ENCODE assay signal across 18 cellular contexts in the genomic region with DNA sequence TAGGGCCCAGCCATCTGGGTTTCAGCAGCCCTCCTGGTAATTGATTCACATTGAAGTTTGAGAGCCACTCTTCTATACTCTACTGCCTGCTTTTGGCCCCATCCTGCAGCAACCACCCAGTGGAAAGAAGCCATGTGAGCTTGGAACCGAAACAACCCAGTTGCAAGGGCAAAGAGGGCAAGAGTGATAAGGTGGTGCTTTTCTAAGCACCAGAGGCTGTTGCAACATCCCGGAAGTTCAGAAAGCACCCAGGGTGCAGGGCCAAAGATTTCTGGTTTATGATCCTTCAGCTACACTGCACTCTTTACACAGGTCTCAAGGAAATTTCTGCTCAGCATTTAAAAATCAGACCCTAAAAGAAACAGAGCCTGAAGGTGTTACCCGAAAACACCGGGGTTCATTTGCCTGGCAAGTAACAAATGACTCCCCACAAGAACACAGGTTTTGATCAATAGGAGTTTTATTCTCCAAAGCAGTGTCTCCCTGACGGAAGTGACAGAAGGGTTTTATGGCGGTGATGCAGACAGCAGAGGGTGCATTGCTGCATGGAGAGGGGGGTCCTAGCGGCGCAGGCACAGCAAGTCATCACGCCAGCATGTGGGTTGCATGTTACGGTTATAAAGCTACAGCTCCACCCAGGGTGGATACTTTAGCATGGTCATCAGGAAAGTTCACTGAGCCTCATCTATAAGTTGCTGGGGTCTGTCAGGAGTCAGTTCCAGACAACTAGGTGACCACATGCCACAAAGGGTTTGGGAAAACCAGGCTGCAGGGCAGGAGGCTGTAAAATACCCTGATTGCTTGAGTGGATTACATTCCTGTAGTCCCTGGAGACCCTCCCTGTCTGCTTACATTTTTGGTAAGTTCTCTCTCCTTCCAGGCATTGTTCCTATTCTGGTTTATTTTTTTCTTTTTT. TPM values are rescaled to one million over a fixed set of nuclear protein-coding genes. Genes with fewer than 3 reads are reported as not detected.
DNase-seq lines count a peak whose midpoint lies in the region; ATAC-seq, FAIRE-seq and TF ChIP-seq lines count a peak whose summit lies in the region.
"Had no signal": no experiment of that assay in that cellular context is flagged by ENCODE, and none has a peak within 500 bp of the region (broad histone marks: within the 10 kb centered on the region; RNA-seq: fewer than 3 reads in every experiment).

No MANE protein-coding gene starts in this region.

- H3K27ac ChIP-seq in mammary epithelial cell (ENCODE audit: insufficient read depth, low read depth, low read length) (no peak overlapping the region), K562 (ENCODE audit: extremely low read depth, low read depth, low read length) (no peak overlapping the region), right lobe of liver (peak overlapping the region in 2 of 3 donors; percentile 27 to 41)
- H3K27ac ChIP-seq: brain microvascular endothelial cell, gastrocnemius medialis, neutrophil had no signal

- TF ChIP-seq POLR2A in K562 (conservative IDR thresholded peaks at IDR 0.05) (no peak), right lobe of liver (IDR thresholded peaks at IDR 0.05) (no peak)

- H3K27ac Mint-ChIP-seq in MCF 10A (ENCODE audit: low read depth, unreplicated experiment), result no peak overlapping the region

- H3K9ac ChIP-seq in mammary epithelial cell (ENCODE audit: insufficient read depth, low read length) (no peak overlapping the region), K562 (ENCODE audit: insufficient read depth in 1 of 2, low read depth in 2 of 2, low read length in 2 of 2) (no peak overlapping the region)

- no peaks in the 10 kb centered on the region for H4K20me1 ChIP-seq in mammary epithelial cell (ENCODE audit: insufficient read depth, low read length)
- no peaks in the 10 kb centered on the region for H4K20me1 ChIP-seq in K562 (replicated peaks; ENCODE audit: control insufficient read depth, insufficient read depth, low read length)

- H3K4me1 Mint-ChIP-seq in MCF 10A (ENCODE audit: insufficient read depth, unreplicated experiment), result peaks cover 16% of the 10 kb centered on the region

- no peaks in the 10 kb centered on the region for H3K79me2 ChIP-seq in mammary epithelial cell (ENCODE audit: insufficient read depth, low read length)
- no peaks in the 10 kb centered on the region for H3K79me2 ChIP-seq in K562 (ENCODE audit: control insufficient read depth, insufficient read depth, low read length)

- dilution Hi-C loops in mammary epithelial cell (cut with HindIII; ENCODE audit: low sequenced_read_pairs), result no loop called here

- FAIRE-seq in K562 (lab: Jason Lieb, UNC), result no peak

- H3K9me1 ChIP-seq in K562 (ENCODE audit: control insufficient read depth, insufficient read depth, low read length), result no peaks in the 10 kb centered on the region

- no peaks in the 10 kb centered on the region for H3K36me3 Mint-ChIP-seq in MCF 10A (ENCODE audit: insufficient read depth, unreplicated experiment)

- DNase-seq in MCF 10A (ENCODE audit: unreplicated experiment) (peak; percentile 30), mammary epithelial cell (no peak), K562 (ENCODE audit: extremely low read depth in 1 of 4, low spot score in 3 of 4) (no peak), right lobe of liver (peak; percentile 61 to 89 (median 75)), ureter (ENCODE audit: low spot score) (no peak), NCI-H1105 (lab: John Stamatoyannopoulos, UW) (no peak), retina (no peak)
- DNase-seq: activated CD4-positive, alpha-beta T cell treated with anti-CD3 and anti-CD28 coated beads, Interleukin-2, amount 50 U/mL, for 4 hours; brain microvascular endothelial cell; DMS153; effector memory CD4-positive, alpha-beta T cell; gastrocnemius medialis; KG1; NCI-H2107; PC-3 had no signal

- 83% methylated on average over 7 of the region's 10 CpGs for WGBS in mammary epithelial cell (ENCODE audit: low coverage, missing lambda C conversion rate)
- WGBS in K562 (ENCODE audit: insufficient coverage, low coverage, missing lambda C conversion rate), result 2% methylated on average over 10 of the region's 10 CpGs
- WGBS in right lobe of liver (ENCODE audit: insufficient coverage, low coverage, low lambda C conversion rate, missing lambda C conversion rate), result 27% methylated on average over 5 of the region's 10 CpGs

- no peak for ATAC-seq in K562
- ATAC-seq in right lobe of liver, result peak; percentile 92 to 98 (median 95)
- ATAC-seq in HG02610 (IDR thresholded peaks at IDR 0.05; ENCODE audit: unreplicated experiment), result no peak
- ATAC-seq: gastrocnemius medialis, PC-3 had no signal

- in situ Hi-C loops in mammary epithelial cell (cut with MboI; ENCODE audit: low sequenced_read_pairs in 2 of 2), result loop anchor here in 1 of 2 donors (25.0 kb wide), 1 partner anchor 259 kb away; no protein-coding TSS in a partner anchor
- in situ Hi-C loops in K562 (cut with MboI), result loop anchor here (10.0 kb wide), 1 partner anchor 262 kb away; no protein-coding TSS in a partner anchor

- TF ChIP-seq RAD21 in K562 (CRISPR knock-in tag; conservative IDR thresholded peaks at IDR 0.05 in 1 of 2, IDR thresholded peaks at IDR 0.05 in 1 of 2), result 0 out of 4 replicates have a peak, but pooled peaks have one; percentile 8 to 13

- H3K27me3 Mint-ChIP-seq in MCF 10A (ENCODE audit: insufficient read depth, unreplicated experiment), result no peaks in the 10 kb centered on the region

- POLR2A ChIA-PET in MCF 10A (lab: Yijun Ruan, JAX), result interaction anchor here (0.6 to 1.2 kb wide), 2 partner anchors 8 to 16 kb away, joined by 3 to 4 read pairs; no protein-coding TSS in a partner anchor
- POLR2A ChIA-PET in K562 (lab: Yijun Ruan, JAX), result interaction anchor here (0.7 kb wide), 1 partner anchor 43 kb away, joined by 4 read pairs; no protein-coding TSS in a partner anchor

- peaks cover 14% of the 10 kb centered on the region for H3K4me1 ChIP-seq in mammary epithelial cell (ENCODE audit: insufficient read depth, low read length)
- no peaks in the 10 kb centered on the region; a peak in 1 of 5 replicates for H3K4me1 ChIP-seq in K562 (replicated peaks in 1 of 2; ENCODE audit: control insufficient read depth in 2 of 2, insufficient read depth in 2 of 2, low read length in 2 of 2)
- peaks cover 0 to 20% (median 6%) of the 10 kb centered on the region in 4 donors for H3K4me1 ChIP-seq in right lobe of liver

- BruUV-seq in MCF 10A (replicated peaks; lab: Mats Ljungman, UMichigan) (no TSS peak), mammary epithelial cell (replicated peaks; lab: Mats Ljungman, UMichigan) (no TSS peak), K562 (replicated peaks; lab: Mats Ljungman, UMichigan) (no TSS peak)

- no peaks in the 10 kb centered on the region for H3K9me3 ChIP-seq in mammary epithelial cell (replicated peaks; ENCODE audit: insufficient read depth, low read length)
- no peaks in the 10 kb centered on the region for H3K9me3 ChIP-seq in K562 (replicated peaks; ENCODE audit: control insufficient read depth, insufficient read depth, low read depth, low read length)
- peaks cover 0 to 2% (median 0%) of the 10 kb centered on the region in 4 donors for H3K9me3 ChIP-seq in right lobe of liver
- H3K9me3 ChIP-seq: gastrocnemius medialis, neutrophil had no signal

- TF ChIP-seq EP300 in K562 (IDR thresholded peaks at IDR 0.05; ENCODE audit: low read length), result no peak

- no peaks in the 10 kb centered on the region for H3K9me3 Mint-ChIP-seq in MCF 10A (ENCODE audit: unreplicated experiment)

- H3K4me2 ChIP-seq in mammary epithelial cell (ENCODE audit: insufficient read depth, low read depth, low read length) (no peak overlapping the region), K562 (ENCODE audit: insufficient read depth, low read length) (no peak overlapping the region)

- intact Hi-C loops in MCF 10A (cut with micrococcal nuclease) (no loop called here), mammary epithelial cell (cut with micrococcal nuclease) (no loop called here), K562 (cut with micrococcal nuclease) (loop anchor here (5.0 kb wide), 1 partner anchor 91 kb away; no protein-coding TSS in a partner anchor), right lobe of liver (cut with DNase I) (no loop called here)

- CTCF ChIA-PET in MCF 10A (lab: Yijun Ruan, JAX), result interaction anchor here (0.6 to 5.6 kb wide), 4 partner anchors 48 to 254 kb away, joined by 3 to 100 read pairs (median 3); no protein-coding TSS in a partner anchor
- CTCF ChIA-PET in mammary epithelial cell (lab: Charles Lee; ENCODE audit: low non-redundant PET), result no interaction called here
- CTCF ChIA-PET in K562 (lab: Yijun Ruan, JAX; ENCODE audit: low intra/inter-chr PET ratio), result no interaction called here

- H3K36me3 ChIP-seq in mammary epithelial cell (ENCODE audit: insufficient read depth, low read length), result no peaks in the 10 kb centered on the region
- H3K36me3 ChIP-seq in K562 (ENCODE audit: control insufficient read depth, insufficient read depth, low read length), result no peaks in the 10 kb centered on the region
- H3K36me3 ChIP-seq in right lobe of liver, result no peaks in the 10 kb centered on the region
- H3K36me3 ChIP-seq: brain microvascular endothelial cell, gastrocnemius medialis, neutrophil had no signal

- no peak overlapping the region for H3K4me3 ChIP-seq in mammary epithelial cell (replicated peaks in 1 of 3; ENCODE audit: insufficient read depth in 1 of 3, low read depth in 2 of 3, low read length in 3 of 3)
- H3K4me3 ChIP-seq in K562, result no peak overlapping the region
- H3K4me3 ChIP-seq in right lobe of liver, result no peak overlapping the region
- H3K4me3 ChIP-seq: gastrocnemius medialis had no signal

- no peak overlapping the region for H3K4me3 Mint-ChIP-seq in MCF 10A (ENCODE audit: unreplicated experiment)

- no peak for TF ChIP-seq CTCF in MCF 10A (IDR thresholded peaks at IDR 0.05; ENCODE audit: unreplicated experiment)
- no peak for TF ChIP-seq CTCF in mammary epithelial cell (conservative IDR thresholded peaks at IDR 0.05 in 1 of 2, IDR thresholded peaks at IDR 0.05 in 1 of 2; ENCODE audit: extremely low read depth in 1 of 2, insufficient read depth in 1 of 2, low read depth in 1 of 2, low read length in 2 of 2)
- 0 out of 6 replicates have a peak, but pooled peaks of 1 of the 3 experiments have one; percentile 1 for TF ChIP-seq CTCF in K562 (IDR thresholded peaks at IDR 0.05 in 2 of 3, conservative IDR thresholded peaks at IDR 0.05 in 1 of 3; ENCODE audit: insufficient read depth in 2 of 3, low read depth in 1 of 3, low read length in 3 of 3)
- TF ChIP-seq CTCF in right lobe of liver (IDR thresholded peaks at IDR 0.05), result no peak

- H3K27me3 ChIP-seq in mammary epithelial cell (ENCODE audit: insufficient read depth, low read length) (peaks cover 4% of the 10 kb centered on the region), K562 (ENCODE audit: control insufficient read depth in 2 of 2, insufficient read depth in 2 of 2, low read length in 2 of 2) (peaks cover 10 to 52% of the 10 kb centered on the region in 2 experiments), right lobe of liver (no peaks in the 10 kb centered on the region)
- H3K27me3 ChIP-seq: brain microvascular endothelial cell, gastrocnemius medialis had no signal

- H2AFZ ChIP-seq in mammary epithelial cell (ENCODE audit: low read depth, low read length), result no peak overlapping the region
- no peak overlapping the region for H2AFZ ChIP-seq in K562 (ENCODE audit: low read depth, low read length)

RNA-seq across cellular contexts. Expression of a gene that starts 28.8 kb away (rescaled TPM):
- 0.17 TPM in 1 of 2 replicates, not detected in the other for total RNA-seq in MCF 10A (2022)
- total RNA-seq in mammary epithelial cell, result not detected
- 0.03 TPM for polyA plus RNA-seq in mammary epithelial cell
- not detected for polyA minus RNA-seq in mammary epithelial cell
- 0.46 TPM in 1 of 2 replicates, not detected in the other for total RNA-seq in K562 (2011; cell fraction: chromatin; rRNA removed; ENCODE audit: low replicate concordance)
- 0.39 and 0.50 TPM in 2 replicates for total RNA-seq in K562 (2011; cell fraction: nucleolus; rRNA removed)
- 0.44 and 0.84 TPM in 2 replicates for total RNA-seq in K562 (2011; cell fraction: nucleoplasm; rRNA removed)
- total RNA-seq in K562 (2014; rRNA removed), result 0.14 and 0.16 TPM in 2 replicates
- 0.16 TPM in 1 of 2 replicates, not detected in the other for total RNA-seq in K562 (2014; rRNA removed; fragmentation: Illumina TruSeq; extraction: Trizol)
- total RNA-seq in K562 (2015; rRNA removed; fragmentation: Illumina TruSeq; extraction: Trizol), result 0.25 and 0.41 TPM in 2 replicates
- total RNA-seq in K562 (2021), result 0.44 and 0.49 TPM in 2 replicates
- polyA plus RNA-seq in K562 (2011; rRNA removed), result 0.11 and 0.38 TPM in 2 replicates
- polyA plus RNA-seq in K562 (2011; cell fraction: cytosol; rRNA removed), result 0.21 and 0.91 TPM in 2 replicates
- 0.11 and 0.26 TPM in 2 replicates for polyA plus RNA-seq in K562 (2011; cell fraction: nucleus; rRNA removed)
- polyA plus RNA-seq in K562 (2012), result 0.65 and 0.94 TPM in 2 replicates
- 0.35 and 0.61 TPM in 2 replicates for polyA plus RNA-seq in K562 (2014; fragmentation: Illumina TruSeq; extraction: Trizol)
- under 1 TPM; 0.03 to 0.10 TPM for polyA plus RNA-seq in K562 (2014; fragmentation: Nextera tagmentation; extraction: Ambion mirVana)
- 0.26 and 0.64 TPM in 2 replicates for polyA plus RNA-seq in K562 (2014; rRNA removed)
- 0.18 TPM in 1 of 2 replicates, not detected in the other for polyA minus RNA-seq in K562 (2011; rRNA and poly(A)+ RNA removed)
- polyA minus RNA-seq in K562 (2011; cell fraction: cytosol; rRNA and poly(A)+ RNA removed), result not detected in 2 replicates
- polyA minus RNA-seq in K562 (2011; cell fraction: nucleus; rRNA and poly(A)+ RNA removed), result 0.54 TPM in 1 of 2 replicates, not detected in the other
- total RNA-seq in right lobe of liver, result 10 to 100 TPM; 37.3 to 96.6 (median 73.5) TPM
- 2.2 TPM for total RNA-seq in ureter
- total RNA-seq: kidney epithelial cell had no signal

RNA-seq across cellular contexts. Expression of a gene that starts 36.1 kb away (rescaled TPM):
- total RNA-seq in MCF 10A (2022) (76.8 and 104 TPM in 2 replicates), mammary epithelial cell (100 to 1,000 TPM in 1 of 2 donors, 10 to 100 TPM in 1; 36.5 to 217 TPM), K562 (2014; rRNA removed) (65.0 and 71.6 TPM in 2 replicates), K562 (2014; rRNA removed; fragmentation: Illumina TruSeq; extraction: Trizol) (195 and 198 TPM in 2 replicates), K562 (2015; rRNA removed; fragmentation: Illumina TruSeq; extraction: Trizol) (230 and 236 TPM in 2 replicates), K562 (2021) (52.4 and 55.8 TPM in 2 replicates), right lobe of liver (100 to 1,000 TPM; 132 to 314 (median 191) TPM), ureter (99.6 TPM)
- polyA plus RNA-seq in mammary epithelial cell (583 TPM), K562 (2011; rRNA removed) (134 and 135 TPM in 2 replicates), K562 (2014; fragmentation: Illumina TruSeq; extraction: Trizol) (159 and 194 TPM in 2 replicates), K562 (2014; fragmentation: Nextera tagmentation; extraction: Ambion mirVana) (100 to 1,000 TPM; 406 to 443 TPM), K562 (2014; rRNA removed) (186 and 194 TPM in 2 replicates)
- 109 TPM for polyA minus RNA-seq in mammary epithelial cell
- total RNA-seq in K562 (2011; cell fraction: chromatin; rRNA removed; ENCODE audit: low replicate concordance), result 11.4 and 13.4 TPM in 2 replicates
- total RNA-seq in K562 (2011; cell fraction: nucleolus; rRNA removed), result 17.2 and 21.8 TPM in 2 replicates
- total RNA-seq in K562 (2011; cell fraction: nucleoplasm; rRNA removed), result 17.8 and 26.2 TPM in 2 replicates
- 42.1 and 73.6 TPM in 2 replicates for polyA plus RNA-seq in K562 (2011; cell fraction: cytosol; rRNA removed)
- 21.9 and 37.3 TPM in 2 replicates for polyA plus RNA-seq in K562 (2011; cell fraction: nucleus; rRNA removed)
- polyA plus RNA-seq in K562 (2012), result 85.6 and 165 TPM in 2 replicates
- polyA minus RNA-seq in K562 (2011; rRNA and poly(A)+ RNA removed), result 36.8 and 42.2 TPM in 2 replicates
- polyA minus RNA-seq in K562 (2011; cell fraction: cytosol; rRNA and poly(A)+ RNA removed), result 12.3 and 16.1 TPM in 2 replicates
- 14.5 and 23.5 TPM in 2 replicates for polyA minus RNA-seq in K562 (2011; cell fraction: nucleus; rRNA and poly(A)+ RNA removed)

RNA-seq across cellular contexts. Expression of a gene that starts 36.3 kb away (rescaled TPM):
- 9.7 and 9.8 TPM in 2 replicates for total RNA-seq in MCF 10A (2022)
- 1 to 10 TPM; 6.2 to 8.3 TPM for total RNA-seq in mammary epithelial cell
- polyA plus RNA-seq in mammary epithelial cell, result 6.8 TPM
- 5.1 TPM for polyA minus RNA-seq in mammary epithelial cell
- total RNA-seq in K562 (2011; cell fraction: chromatin; rRNA removed; ENCODE audit: low replicate concordance), result 4.1 and 6.2 TPM in 2 replicates
- 2.3 and 3.3 TPM in 2 replicates for total RNA-seq in K562 (2011; cell fraction: nucleolus; rRNA removed)
- total RNA-seq in K562 (2011; cell fraction: nucleoplasm; rRNA removed), result 4.6 and 5.0 TPM in 2 replicates
- 4.8 and 8.9 TPM in 2 replicates for total RNA-seq in K562 (2014; rRNA removed)
- 12.0 and 15.6 TPM in 2 replicates for total RNA-seq in K562 (2014; rRNA removed; fragmentation: Illumina TruSeq; extraction: Trizol)
- 11.7 and 14.5 TPM in 2 replicates for total RNA-seq in K562 (2015; rRNA removed; fragmentation: Illumina TruSeq; extraction: Trizol)
- 8.6 and 8.7 TPM in 2 replicates for total RNA-seq in K562 (2021)
- 12.4 and 15.7 TPM in 2 replicates for polyA plus RNA-seq in K562 (2011; rRNA removed)
- 3.1 and 5.8 TPM in 2 replicates for polyA plus RNA-seq in K562 (2011; cell fraction: cytosol; rRNA removed)
- 6.5 and 8.1 TPM in 2 replicates for polyA plus RNA-seq in K562 (2011; cell fraction: nucleus; rRNA removed)
- 6.5 and 19.3 TPM in 2 replicates for polyA plus RNA-seq in K562 (2012)
- 15.1 and 15.2 TPM in 2 replicates for polyA plus RNA-seq in K562 (2014; fragmentation: Illumina TruSeq; extraction: Trizol)
- 10 to 100 TPM; 26.1 to 26.2 TPM for polyA plus RNA-seq in K562 (2014; fragmentation: Nextera tagmentation; extraction: Ambion mirVana)
- 13.4 and 14.4 TPM in 2 replicates for polyA plus RNA-seq in K562 (2014; rRNA removed)
- polyA minus RNA-seq in K562 (2011; rRNA and poly(A)+ RNA removed), result 4.4 and 6.0 TPM in 2 replicates
- 1.4 and 3.0 TPM in 2 replicates for polyA minus RNA-seq in K562 (2011; cell fraction: cytosol; rRNA and poly(A)+ RNA removed)
- polyA minus RNA-seq in K562 (2011; cell fraction: nucleus; rRNA and poly(A)+ RNA removed), result 3.0 and 4.1 TPM in 2 replicates
- total RNA-seq in right lobe of liver, result 1 to 10 TPM; 2.6 to 5.5 (median 3.5) TPM
- 14.3 TPM for total RNA-seq in ureter

Comparison
In these comparisons a context has a peak if more than half of its experiments do, and no peak if none do; other contexts are left out.
1. DNase-seq: peak in MCF 10A (single experiment) and right lobe of liver (3 of 3); none in mammary epithelial cell (single experiment), K562 (0 of 4), ureter (single experiment), NCI-H1105 (single experiment) and retina (single experiment).
2. H3K27ac ChIP-seq: peak in right lobe of liver (2 of 3); none in mammary epithelial cell (single experiment) and K562 (single experiment).
3. ATAC-seq: peak in right lobe of liver (4 of 4); none in K562 (single experiment) and HG02610 (single experiment).
4. RNA of a gene that starts 28.8 kb away (total RNA-seq): 37.3 to 96.6 TPM in right lobe of liver; 2.2 TPM in ureter (single experiment), 0.14 to 0.84 TPM in K562, 0.17 TPM in MCF 10A and not detected in mammary epithelial cell; every median in the first group is over 10 times any median in the second.